ENCODE assay signal across 10 cellular contexts in genomic region chr4:140721088-140721421, GRCh38. TPM values are rescaled to one million over a fixed set of nuclear protein-coding genes. Genes with fewer than 3 reads are reported as not detected.
A peak's percentile ranks its signal among the peaks of the same experiment; 100 is the strongest.
DNase-seq lines count a peak whose midpoint lies in the region; ATAC-seq and TF ChIP-seq lines count a peak whose summit lies in the region.
"Had no signal": no experiment of that assay in that cellular context is flagged by ENCODE, and none has a peak within 500 bp of the region (broad histone marks: within the 10 kb centered on the region; RNA-seq: fewer than 3 reads in every experiment).

No MANE protein-coding gene starts in this region.

- H3K4me1 ChIP-seq in OCI-LY7 (ENCODE audit: insufficient read depth, low read length, poor library complexity, severe bottlenecking) (peaks cover 57% of the 10 kb centered on the region), Caco-2 (peaks cover 12% of the 10 kb centered on the region; the same call in 1 of the 2 replicates)

- H3K4me3 ChIP-seq in OCI-LY7 (ENCODE audit: low read depth, low read length, poor library complexity, severe bottlenecking) = peak overlapping the region; percentile 65
- H3K4me3 ChIP-seq in Caco-2 (ENCODE audit: low read depth, low read length) = no peak overlapping the region

- H3K27ac Mint-ChIP-seq in nephron (peak overlapping the region in 2 of 3 experiments; percentile 4 to 44), Caco-2 (ENCODE audit: unreplicated experiment) (no peak overlapping the region)

- H3K4me1 Mint-ChIP-seq in nephron (no peaks in the 10 kb centered on the region), Caco-2 (ENCODE audit: low read depth, unreplicated experiment) (no peaks in the 10 kb centered on the region)

- H3K9me3 ChIP-seq in OCI-LY7 (ENCODE audit: low read length) = no peaks in the 10 kb centered on the region
- H3K9me3 ChIP-seq in Caco-2 = no peaks in the 10 kb centered on the region

- H3K36me3 Mint-ChIP-seq in nephron (ENCODE audit: low read depth) (no peaks in the 10 kb centered on the region), Caco-2 (ENCODE audit: insufficient read depth, unreplicated experiment) (no peaks in the 10 kb centered on the region)

- ATAC-seq in GM18870 (IDR thresholded peaks at IDR 0.05; ENCODE audit: unreplicated experiment) (peak; percentile 39), HG02642 (IDR thresholded peaks at IDR 0.05; ENCODE audit: poor library complexity, unreplicated experiment) (peak; percentile 57)

- no peaks in the 10 kb centered on the region for H3K9me2 ChIP-seq in OCI-LY7 (ENCODE audit: insufficient read depth, low read length)

- no peak for TF ChIP-seq CTCF in OCI-LY7 (conservative IDR thresholded peaks at IDR 0.05; ENCODE audit: low read length)
- no peak for TF ChIP-seq CTCF in nephron (IDR thresholded peaks at IDR 0.05; ENCODE audit: unreplicated experiment in 3 of 3)
- TF ChIP-seq CTCF in Caco-2 (IDR thresholded peaks at IDR 0.05; ENCODE audit: insufficient read depth in 1 of 2, low read depth in 1 of 2, low read length in 1 of 2, severe bottlenecking in 1 of 2, unreplicated experiment in 1 of 2) = no peak

- CTCF ChIA-PET in OCI-LY7 (lab: Charles Lee; ENCODE audit: unreplicated experiment) = interaction anchor here (1.5 to 1.9 kb wide), 4 partner anchors 10 to 36 kb away, joined by 5 to 9 read pairs (median 6); partner anchors contain the start of gene TBC1D9
- CTCF ChIA-PET in Caco-2 (lab: Charles Lee) = no interaction called here

- peak overlapping the region; percentile 90 for H3K4me2 ChIP-seq in OCI-LY7 (ENCODE audit: low read length)

- H3K27ac ChIP-seq in OCI-LY7 (ENCODE audit: low read depth, low read length, poor library complexity, severe bottlenecking) = peak overlapping the region; percentile 70
- H3K27ac ChIP-seq: epithelial cell of prostate had no signal

- H3K36me3 ChIP-seq in OCI-LY7 (ENCODE audit: insufficient read depth, low read length) (no peaks in the 10 kb centered on the region), Caco-2 (ENCODE audit: control insufficient read depth, insufficient read depth, low read length) (no peaks in the 10 kb centered on the region)

- BruUV-seq in OCI-LY7 (replicated peaks; lab: Mats Ljungman, UMichigan) (no TSS peak), Caco-2 (replicated peaks; lab: Mats Ljungman, UMichigan) (no TSS peak)

- H3K4me3 Mint-ChIP-seq in nephron (no peak overlapping the region), Caco-2 (ENCODE audit: unreplicated experiment) (no peak overlapping the region)

- no peaks in the 10 kb centered on the region for H3K27me3 ChIP-seq in Caco-2 (replicated peaks; ENCODE audit: control insufficient read depth, insufficient read depth, low read length)

- peak overlapping the region; percentile 95 for H2AFZ ChIP-seq in OCI-LY7 (ENCODE audit: low read length)

- no peaks in the 10 kb centered on the region for H3K9me3 Mint-ChIP-seq in nephron
- no peaks in the 10 kb centered on the region for H3K9me3 Mint-ChIP-seq in Caco-2 (ENCODE audit: unreplicated experiment)

- intact Hi-C loops in OCI-LY7 (cut with micrococcal nuclease; ENCODE audit: unreplicated experiment) = loop anchor here (1.0 kb wide), 2 partner anchors 22 to 86 kb away; no protein-coding TSS in a partner anchor
- intact Hi-C loops in Caco-2 (cut with micrococcal nuclease; ENCODE audit: unreplicated experiment) = no loop called here
- intact Hi-C loops in posterior vena cava (cut with DNase I) = no loop called here

- peak; percentile 76 for DNase-seq in OCI-LY7 (ENCODE audit: low spot score)
- no peak for DNase-seq in Caco-2
- no peak for DNase-seq in iPS-NIHi7 (ENCODE audit: extremely low spot score)
- no peak for DNase-seq in DMS 273 treated with DMSO at 0.1 percent for 48 hours (lab: John Stamatoyannopoulos, UW)
- DNase-seq in posterior vena cava (ENCODE audit: low spot score) = no peak
- DNase-seq: H7 had no signal

- POLR2A ChIA-PET in OCI-LY7 (lab: Charles Lee) (interaction anchor here (0.7 to 7.9 kb wide), 21 partner anchors 8 to 117 kb away, joined by 3 to 124 read pairs (median 4); partner anchors contain the start of gene TBC1D9), Caco-2 (lab: Charles Lee) (no interaction called here)

- no peaks in the 10 kb centered on the region for H3K27me3 Mint-ChIP-seq in nephron (ENCODE audit: low read depth)
- H3K27me3 Mint-ChIP-seq in Caco-2 (ENCODE audit: insufficient read depth, unreplicated experiment) = no peaks in the 10 kb centered on the region

- H3K79me2 ChIP-seq in OCI-LY7 (ENCODE audit: insufficient read depth, low read depth, low read length) = no peaks in the 10 kb centered on the region

- no peaks in the 10 kb centered on the region for H4K20me1 ChIP-seq in OCI-LY7 (ENCODE audit: insufficient read depth, low read length)

RNA-seq across cellular contexts. Expression of gene TBC1D9, which starts 35.1 kb away (rescaled TPM):
- 1.0 and 1.6 TPM in 2 replicates for total RNA-seq in OCI-LY7 (2014; rRNA removed; shearing (Covaris generic))
- 10.4 and 13.0 TPM in 2 replicates for total RNA-seq in OCI-LY7 (2022)
- 12.5 and 13.6 TPM in 2 replicates for total RNA-seq in Caco-2 (2022)
- total RNA-seq in posterior vena cava = 10 to 100 TPM; 13.9 to 16.9 TPM
